ENCODE assay signal across 24 cellular contexts in the genomic region with DNA sequence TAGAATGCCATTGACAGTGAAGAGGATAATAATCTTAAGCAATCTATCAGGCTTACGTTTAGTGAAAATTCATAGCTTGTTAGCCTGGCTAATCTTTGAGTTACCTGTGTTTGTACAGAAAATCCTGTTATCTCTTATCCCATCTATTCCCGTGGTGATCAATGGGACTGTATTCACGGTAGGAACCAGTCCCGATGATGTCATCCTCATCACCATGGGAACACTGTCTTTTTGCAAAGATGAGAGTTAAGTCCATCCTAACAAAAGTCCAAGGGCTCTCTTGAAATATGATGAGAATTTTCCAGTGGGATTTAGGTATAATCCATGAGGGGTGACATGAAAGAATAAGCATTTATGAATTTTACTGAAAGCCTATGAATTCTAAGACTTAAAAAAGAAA.
"Had no signal": no experiment of that assay in that cellular context is flagged by ENCODE, and none has a peak within 500 bp of the region (broad histone marks: within the 10 kb centered on the region; RNA-seq: fewer than 3 reads in every experiment).

No MANE protein-coding gene starts in this region.

- DNase-seq: colonic mucosa; effector CD8-positive, alpha-beta T cell; endodermal cell; foreskin fibroblast; heart left ventricle; kidney; mucosa of descending colon; naive B cell; sigmoid colon; stimulated activated CD4-positive, alpha-beta T cell treated with anti-CD3 and anti-CD28 coated beads, Interleukin-2, amount 100 ng/mL, for 24 hours; stimulated activated CD4-positive, alpha-beta T cell treated with anti-CD3 and anti-CD28 coated beads, Interleukin-4, amount 100 ng/mL, for 24 hours; stimulated activated naive CD4-positive, alpha-beta T cell treated with Interleukin-2 at 50 U/mL for 16 hours; stomach; thyroid gland had no signal

- H3K9me3 ChIP-seq: colonic mucosa, gastroesophageal sphincter, heart left ventricle, mucosa of descending colon, right atrium auricular region, sigmoid colon, stomach, thyroid gland had no signal

- H3K4me3 ChIP-seq: colonic mucosa, gastroesophageal sphincter, heart left ventricle, hepatocyte, lung, mucosa of descending colon, right atrium auricular region, sigmoid colon, stomach, thyroid gland had no signal

- H3K27ac ChIP-seq: colonic mucosa, epithelial cell of prostate, gastroesophageal sphincter, heart left ventricle, hepatocyte, parathyroid adenoma, right atrium auricular region, sigmoid colon, stomach, thyroid gland had no signal

- H3K4me2 ChIP-seq: hepatocyte had no signal

- H3K79me2 ChIP-seq: hepatocyte, parathyroid adenoma had no signal

- H3K9ac ChIP-seq: parathyroid adenoma had no signal

- H2AFZ ChIP-seq: hepatocyte, parathyroid adenoma had no signal

- H3K27me3 ChIP-seq: colonic mucosa, gastroesophageal sphincter, heart left ventricle, hepatocyte, right atrium auricular region, sigmoid colon, stomach, thyroid gland had no signal

- ATAC-seq: esophagus mucosa; gastroesophageal sphincter; heart left ventricle; left lobe of liver; mucosa of descending colon; natural killer cell treated with Interleukin-12 subunit alpha and Interleukin-12 subunit beta and Interleukin-15 and Interleukin-18, amount 100 ng/mL, for 72 hours; stimulated activated effector memory CD8-positive, alpha-beta T cell treated with anti-CD3 and anti-CD28 coated beads, Interleukin-12 subunit alpha, Interleukin-12 subunit beta, amount 100 ng/mL, for 72 hours had no signal

- FAIRE-seq: kidney had no signal

- H3K4me1 ChIP-seq: colonic mucosa, gastroesophageal sphincter, heart left ventricle, parathyroid adenoma, right atrium auricular region, sigmoid colon, stomach, thyroid gland had no signal

- H3K36me3 ChIP-seq: colonic mucosa, gastroesophageal sphincter, heart left ventricle, right atrium auricular region, sigmoid colon, stomach, thyroid gland had no signal
